28 cellular contexts compared by ENCODE assay signal in the genomic region with DNA sequence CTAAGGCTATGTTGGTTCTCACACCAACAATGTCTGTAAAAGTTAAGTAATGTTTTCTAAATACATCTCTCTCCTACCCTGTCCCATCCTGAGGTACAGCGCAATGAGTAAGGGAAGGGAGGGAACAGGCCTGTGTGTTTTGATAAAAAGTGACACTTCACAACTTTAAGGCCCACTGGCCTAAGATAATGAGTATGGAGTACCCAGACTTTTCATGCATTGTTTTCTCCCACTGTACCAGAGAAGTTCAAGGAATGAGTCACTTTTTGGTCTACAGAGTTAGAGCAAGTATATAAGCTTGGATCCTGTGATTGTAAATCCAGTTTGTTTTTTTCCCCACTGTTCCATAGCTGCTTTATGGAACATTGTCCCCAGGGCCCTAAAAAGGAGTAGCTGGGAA. TPM values are rescaled to one million over a fixed set of nuclear protein-coding genes. Genes with fewer than 3 reads are reported as not detected.
A peak's percentile ranks its signal among the peaks of the same experiment; 100 is the strongest.
DNase-seq lines count a peak whose midpoint lies in the region; ATAC-seq and TF ChIP-seq lines count a peak whose summit lies in the region.
"Had no signal": no experiment of that assay in that cellular context is flagged by ENCODE, and none has a peak within 500 bp of the region (broad histone marks: within the 10 kb centered on the region; RNA-seq: fewer than 3 reads in every experiment).

No MANE protein-coding gene starts in this region.

- in situ Hi-C loops in IMR-90 (cut with MboI; ENCODE audit: low sequenced_read_pairs) = no loop called here
- in situ Hi-C loops in astrocyte of the spinal cord (cut with HindIII; ENCODE audit: low sequenced_read_pairs) = no loop called here

- H3K27me3 ChIP-seq in IMR-90 (ENCODE audit: control insufficient read depth, insufficient read depth, low read length) = no peaks in the 10 kb centered on the region
- no peaks in the 10 kb centered on the region for H3K27me3 ChIP-seq in osteoblast (ENCODE audit: insufficient read depth, low read length)
- H3K27me3 ChIP-seq: foreskin keratinocyte, Peyer's patch, sigmoid colon had no signal

- H4K5ac ChIP-seq in IMR-90 (ENCODE audit: low read depth, low read length) = no peak overlapping the region

- no peak overlapping the region for H3K23ac ChIP-seq in IMR-90 (ENCODE audit: low read depth, low read length)

- no peak overlapping the region for H2AK5ac ChIP-seq in IMR-90 (ENCODE audit: low read depth, low read length)

- TF ChIP-seq CTCF in IMR-90 (conservative IDR thresholded peaks at IDR 0.05; ENCODE audit: low read depth, low read length) (no peak), astrocyte of the spinal cord (IDR thresholded peaks at IDR 0.05; ENCODE audit: low read depth, low read length) (no peak), fibroblast of the aortic adventitia (IDR thresholded peaks at IDR 0.05; ENCODE audit: insufficient read depth, low read length) (no peak), osteoblast (IDR thresholded peaks at IDR 0.05; ENCODE audit: extremely low read depth, low read depth, low read length) (no peak), nephron progenitor cell (IDR thresholded peaks at IDR 0.05) (no peak)

- ATAC-seq in IMR-90 (ENCODE audit: low read depth) (peak; percentile 64), HG02678 (IDR thresholded peaks at IDR 0.05; ENCODE audit: unreplicated experiment) (no peak), GM19467 (IDR thresholded peaks at IDR 0.05; ENCODE audit: unreplicated experiment) (no peak)
- ATAC-seq: activated CD4-positive, alpha-beta T cell treated with anti-CD3 and anti-CD28 coated beads for 36 hours; foreskin keratinocyte; left ventricle myocardium superior; T-cell had no signal

- no peak overlapping the region for H3K56ac ChIP-seq in IMR-90 (ENCODE audit: extremely low read depth, insufficient read depth, low read length)

- CTCF ChIA-PET in IMR-90 (lab: Yijun Ruan, JAX) = interaction anchor here (0.9 to 1.8 kb wide), 3 partner anchors 10 to 181 kb away, joined by 4 to 8 read pairs (median 5); no protein-coding TSS in a partner anchor

- H3K9me3 Mint-ChIP-seq in nephron progenitor cell = no peaks in the 10 kb centered on the region
- H3K9me3 Mint-ChIP-seq: immature natural killer cell, neural crest cell had no signal

- no peaks in the 10 kb centered on the region for H4K20me1 ChIP-seq in IMR-90 (ENCODE audit: insufficient read depth, low read length)
- H4K20me1 ChIP-seq in osteoblast (ENCODE audit: insufficient read depth, low read length) = no peaks in the 10 kb centered on the region

- no peak overlapping the region for H2BK15ac ChIP-seq in IMR-90 (ENCODE audit: low read depth, low read length)

- peak overlapping the region; percentile 13 for H2BK5ac ChIP-seq in IMR-90 (ENCODE audit: low read depth, low read length, poor library complexity, severe bottlenecking)

- peaks cover 14% of the 10 kb centered on the region for H3K4me1 Mint-ChIP-seq in nephron progenitor cell
- H3K4me1 Mint-ChIP-seq: immature natural killer cell, neural crest cell, T-cell had no signal

- no TSS peak for BruUV-seq in IMR-90 (replicated peaks; lab: Mats Ljungman, UMichigan)

- no peaks in the 10 kb centered on the region for H3K79me1 ChIP-seq in IMR-90 (ENCODE audit: low read depth in 1 of 2, low read length in 2 of 2)

- no peak overlapping the region for H3K4me3 ChIP-seq in IMR-90 (ENCODE audit: insufficient read depth, low read depth, low read length)
- no peak overlapping the region for H3K4me3 ChIP-seq in astrocyte of the spinal cord (ENCODE audit: low read depth, low read length)
- no peak overlapping the region for H3K4me3 ChIP-seq in fibroblast of the aortic adventitia (ENCODE audit: low read depth, low read length)
- no peak overlapping the region for H3K4me3 ChIP-seq in osteoblast (ENCODE audit: insufficient read depth, low read length)
- H3K4me3 ChIP-seq: Peyer's patch, sigmoid colon had no signal

- H3K27me3 Mint-ChIP-seq in nephron progenitor cell (ENCODE audit: low read depth, poor library complexity) = peaks cover 9% of the 10 kb centered on the region
- H3K27me3 Mint-ChIP-seq: activated CD4-positive, alpha-beta T cell treated with anti-CD3 and anti-CD28 coated beads for 36 hours; activated T-cell treated with anti-CD3 and anti-CD28 coated beads, Interleukin-2, amount 50 U/mL, for 24 hours had no signal

- no peak overlapping the region for H3K4me3 Mint-ChIP-seq in nephron progenitor cell
- H3K4me3 Mint-ChIP-seq: activated CD4-positive, alpha-beta T cell treated with anti-CD3 and anti-CD28 coated beads for 36 hours; activated T-cell treated with anti-CD3 and anti-CD28 coated beads, Interleukin-2, amount 50 U/mL, for 24 hours; immature natural killer cell; neural crest cell; T-cell had no signal

- peak overlapping the region; percentile 76; the same call in 1 of the 2 replicates for H3K18ac ChIP-seq in IMR-90 (ENCODE audit: low read depth, low read length)

- no peak overlapping the region for H3K14ac ChIP-seq in IMR-90 (replicated peaks; ENCODE audit: low read depth, low read length)

- no peaks in the 10 kb centered on the region for H3K9me3 ChIP-seq in IMR-90 (ENCODE audit: control insufficient read depth, insufficient read depth, low read length)
- no peaks in the 10 kb centered on the region for H3K9me3 ChIP-seq in osteoblast (ENCODE audit: low read depth, low read length)
- H3K9me3 ChIP-seq: Peyer's patch, sigmoid colon had no signal

- H3K4ac ChIP-seq in IMR-90 (ENCODE audit: low read depth, low read length) = no peak overlapping the region

- intact Hi-C loops in IMR-90 (cut with micrococcal nuclease) = no loop called here

- H3K27ac Mint-ChIP-seq in nephron progenitor cell = no peak overlapping the region
- H3K27ac Mint-ChIP-seq: activated CD4-positive, alpha-beta T cell treated with anti-CD3 and anti-CD28 coated beads for 36 hours; activated T-cell treated with anti-CD3 and anti-CD28 coated beads, Interleukin-2, amount 50 U/mL, for 24 hours; immature natural killer cell; progenitor cell of endocrine pancreas; T-cell had no signal

- no peak overlapping the region for H2BK120ac ChIP-seq in IMR-90 (ENCODE audit: low read depth, low read length)

- no peak overlapping the region for H2BK20ac ChIP-seq in IMR-90 (ENCODE audit: low read depth, low read length)

- no peaks in the 10 kb centered on the region for H3K9me1 ChIP-seq in IMR-90 (ENCODE audit: insufficient read depth, low read length)

- no peak overlapping the region for H3K9ac ChIP-seq in IMR-90 (ENCODE audit: low read depth, low read length)

- H3K27ac ChIP-seq in IMR-90 (ENCODE audit: insufficient read depth, low read length) = no peak overlapping the region
- no peak overlapping the region for H3K27ac ChIP-seq in osteoblast (ENCODE audit: low read depth, low read length)
- H3K27ac ChIP-seq: C4-2B, foreskin keratinocyte, Peyer's patch, sigmoid colon had no signal

- H3K4me2 ChIP-seq in IMR-90 (ENCODE audit: low read depth, low read length) = no peak overlapping the region
- no peak overlapping the region for H3K4me2 ChIP-seq in osteoblast (ENCODE audit: insufficient read depth, low read length)

- no peaks in the 10 kb centered on the region for H3K79me2 ChIP-seq in osteoblast (ENCODE audit: insufficient read depth, low read length)

- dilution Hi-C loops in IMR-90 (cut with HindIII; ENCODE audit: low sequenced_read_pairs, unreplicated experiment) = no loop called here

- DNase-seq in IMR-90 = peak; percentile 39
- peak; percentile 50 for DNase-seq in astrocyte of the spinal cord (ENCODE audit: low read depth, low spot score)
- peak; percentile 15 for DNase-seq in fibroblast of the aortic adventitia (ENCODE audit: low read depth)
- no peak for DNase-seq in osteoblast (ENCODE audit: insufficient read length, low spot score, missing footprints)
- DNase-seq in nephron progenitor cell = no peak
- DNase-seq in C1 segment of cervical spinal cord (lab: John Stamatoyannopoulos, UW) = no peak
- DNase-seq: activated CD4-positive, alpha-beta T cell treated with anti-CD3 and anti-CD28 coated beads for 36 hours; activated T-cell treated with anti-CD3 and anti-CD28 coated beads, Interleukin-2, amount 50 U/mL, for 24 hours; foreskin keratinocyte; hippocampal formation; immature natural killer cell; left ventricle myocardium superior; MV-4-11; NCI-H146; NCI-H524 treated with DMSO at 0.1 percent for 48 hours; Peyer's patch; SIG-M5; sigmoid colon; stimulated activated CD8-positive, alpha-beta memory T cell treated with anti-CD3 and anti-CD28 coated beads, Interleukin-4, amount 100 ng/mL, for 48 hours; T-cell; trophoblast cell had no signal

- no peak overlapping the region for H4K8ac ChIP-seq in IMR-90 (ENCODE audit: low read depth in 2 of 2, low read length in 2 of 2)

- TF ChIP-seq RAD21 in IMR-90 (IDR thresholded peaks at IDR 0.05; ENCODE audit: low read length) = no peak

- H3K4me1 ChIP-seq in IMR-90 (ENCODE audit: control insufficient read depth, insufficient read depth, low read length) = peaks cover 5% of the 10 kb centered on the region
- H3K4me1 ChIP-seq in osteoblast (ENCODE audit: insufficient read depth, low read length) = peaks cover 3% of the 10 kb centered on the region
- H3K4me1 ChIP-seq: foreskin keratinocyte, Peyer's patch, sigmoid colon had no signal

- no peak for TF ChIP-seq POLR2A in IMR-90 (IDR thresholded peaks at IDR 0.05; ENCODE audit: low read depth, low read length)

- no peak overlapping the region for H2AK9ac ChIP-seq in IMR-90 (replicated peaks; ENCODE audit: low read depth, low read length, poor library complexity)

- no peaks in the 10 kb centered on the region for H3K36me3 Mint-ChIP-seq in nephron progenitor cell (ENCODE audit: low read depth)
- H3K36me3 Mint-ChIP-seq: immature natural killer cell, T-cell had no signal

- no peak overlapping the region for H4K91ac ChIP-seq in IMR-90 (ENCODE audit: insufficient read depth, low read depth, low read length)

- no peak overlapping the region for H2AFZ ChIP-seq in IMR-90 (replicated peaks; ENCODE audit: low read length, poor library complexity)
- H2AFZ ChIP-seq in osteoblast (ENCODE audit: low read length) = peak overlapping the region; percentile 49

- POLR2A ChIA-PET in IMR-90 (lab: Charles Lee; ENCODE audit: unreplicated experiment) = no interaction called here

- no CpG with 5 or more reads among the region's 1 CpG for WGBS in IMR-90 (ENCODE audit: extremely low coverage in 2 of 2, insufficient read length in 1 of 2), 2 experiments

- H3K36me3 ChIP-seq in IMR-90 (ENCODE audit: control insufficient read depth, insufficient read depth, low read length) (no peaks in the 10 kb centered on the region), osteoblast (ENCODE audit: insufficient read depth, low read length) (no peaks in the 10 kb centered on the region)
- H3K36me3 ChIP-seq: Peyer's patch, sigmoid colon had no signal

RNA-seq across cellular contexts. Expression of a gene that starts 29.9 kb away (rescaled TPM):
- total RNA-seq in IMR-90 (2012; rRNA removed) (under 0.01 and 0.18 TPM in 2 replicates), fibroblast of the aortic adventitia (ENCODE audit: low replicate concordance) (0.18 and 5.9 TPM in 2 replicates), osteoblast (1.8 and 2.4 TPM in 2 replicates)
- 0.05 and 0.16 TPM in 2 replicates for polyA plus RNA-seq in IMR-90 (2012; rRNA removed)
- polyA plus RNA-seq in IMR-90 (2012; cell fraction: cytosol; rRNA removed) = 0.02 and 0.09 TPM in 2 replicates
- 0.04 and 0.16 TPM in 2 replicates for polyA plus RNA-seq in IMR-90 (2012; cell fraction: nucleus; rRNA removed; ENCODE audit: low replicate concordance)
- total RNA-seq: activated CD4-positive, alpha-beta T cell treated with anti-CD3 and anti-CD28 coated beads for 36 hours; activated CD8-positive, alpha-beta memory T cell treated with anti-CD3 and anti-CD28 coated beads for 36 hours; HT1080 had no signal

RNA-seq across cellular contexts. Expression of a gene that starts 39.2 kb away (rescaled TPM):
- 1.8 and 2.8 TPM in 2 replicates for total RNA-seq in IMR-90 (2012; rRNA removed)
- 0.62 and 0.72 TPM in 2 replicates for polyA plus RNA-seq in IMR-90 (2012; rRNA removed)
- polyA plus RNA-seq in IMR-90 (2012; cell fraction: cytosol; rRNA removed) = 0.12 and 0.14 TPM in 2 replicates
- polyA plus RNA-seq in IMR-90 (2012; cell fraction: nucleus; rRNA removed; ENCODE audit: low replicate concordance) = 0.83 and 1.0 TPM in 2 replicates
- 4.2 and 4.3 TPM in 2 replicates for total RNA-seq in fibroblast of the aortic adventitia (ENCODE audit: low replicate concordance)
- 6.5 and 7.2 TPM in 2 replicates for total RNA-seq in osteoblast

RNA-seq across cellular contexts. Expression of a gene that starts 56.1 kb away (rescaled TPM):
- total RNA-seq in IMR-90 (2012; rRNA removed) = 2.2 and 2.9 TPM in 2 replicates
- 1.7 and 2.2 TPM in 2 replicates for polyA plus RNA-seq in IMR-90 (2012; rRNA removed)
- 1.9 and 2.7 TPM in 2 replicates for polyA plus RNA-seq in IMR-90 (2012; cell fraction: cytosol; rRNA removed)
- 1.1 and 1.4 TPM in 2 replicates for polyA plus RNA-seq in IMR-90 (2012; cell fraction: nucleus; rRNA removed; ENCODE audit: low replicate concordance)
- total RNA-seq in fibroblast of the aortic adventitia (ENCODE audit: low replicate concordance) = 1.4 TPM in 1 of 2 replicates, not detected in the other
- total RNA-seq in osteoblast = 5.0 and 5.1 TPM in 2 replicates

Comparison
In these comparisons a context has a peak if more than half of its experiments do, and no peak if none do; other contexts are left out.
1. DNase-seq: peak in IMR-90 (single experiment), astrocyte of the spinal cord (single experiment) and fibroblast of the aortic adventitia (single experiment); none in osteoblast (single experiment), nephron progenitor cell (single experiment) and C1 segment of cervical spinal cord (0 of 14).